ENCODE assay signal across 13 cellular contexts in genomic region chr2:111100087-111100764, GRCh38. TPM values are rescaled to one million over a fixed set of nuclear protein-coding genes. Genes with fewer than 3 reads are reported as not detected.
DNase-seq lines count a peak whose midpoint lies in the region; ATAC-seq, FAIRE-seq and TF ChIP-seq lines count a peak whose summit lies in the region.
"Had no signal": no experiment of that assay in that cellular context is flagged by ENCODE, and none has a peak within 500 bp of the region (broad histone marks: within the 10 kb centered on the region; RNA-seq: fewer than 3 reads in every experiment).

No MANE protein-coding gene starts in this region.

- TF ChIP-seq CTCF in GM12878 (IDR thresholded peaks at IDR 0.05 in 2 of 3, conservative IDR thresholded peaks at IDR 0.05 in 1 of 3; ENCODE audit: control insufficient read depth in 2 of 3, extremely low read depth in 1 of 3, insufficient read depth in 1 of 3, low read depth in 3 of 3, low read length in 3 of 3): no peak

- peak; percentile 26 for ATAC-seq in GM21360 (IDR thresholded peaks at IDR 0.05; ENCODE audit: unreplicated experiment)
- ATAC-seq in HG03196 (IDR thresholded peaks at IDR 0.05; ENCODE audit: unreplicated experiment): peak; percentile 22
- ATAC-seq in GM12878: peak; percentile 70
- ATAC-seq: Panc1 had no signal

- no TSS peak for BruUV-seq in GM12878 (replicated peaks; lab: Mats Ljungman, UMichigan)

- CTCF ChIA-PET in GM12878 (lab: Yijun Ruan, JAX): interaction anchor here (0.9 to 1.6 kb wide), 10 partner anchors 10 to 288 kb away, joined by 3 to 6 read pairs (median 4); no protein-coding TSS in a partner anchor

- no peak for FAIRE-seq in GM12878 (lab: Jason Lieb, UNC)

- SMC1A ChIA-PET in GM12878 (lab: Charles Lee; ENCODE audit: uncharacterized antibody, unreplicated experiment): interaction anchor here (0.9 to 2.1 kb wide), 9 partner anchors 10 to 288 kb away, joined by 3 to 9 read pairs (median 3); no protein-coding TSS in a partner anchor

- no peaks in the 10 kb centered on the region for H4K20me1 ChIP-seq in GM12878 (ENCODE audit: control insufficient read depth, insufficient read depth)

- POLR2A ChIA-PET in GM12878 (lab: Charles Lee): interaction anchor here (0.6 kb wide), 1 partner anchor 103 kb away, joined by 3 read pairs; no protein-coding TSS in a partner anchor

- no peaks in the 10 kb centered on the region for H3K9me3 ChIP-seq in GM12878 (replicated peaks; ENCODE audit: control insufficient read depth, insufficient read depth, low read length)
- H3K9me3 ChIP-seq: tibial nerve had no signal

- H3K9ac ChIP-seq in GM12878 (ENCODE audit: control insufficient read depth, insufficient read depth, low read length): no peak overlapping the region

- no peaks in the 10 kb centered on the region for H3K36me3 ChIP-seq in GM12878 (ENCODE audit: control insufficient read depth in 2 of 2, insufficient read depth in 2 of 2, low read length in 1 of 2)
- H3K36me3 ChIP-seq: tibial nerve had no signal

- no peak for TF ChIP-seq EP300 in GM12878 (IDR thresholded peaks at IDR 0.05; ENCODE audit: borderline replicate concordance in 1 of 2, control insufficient read depth in 1 of 2, low read depth in 2 of 2, low read length in 2 of 2)

- no peak overlapping the region for H2AFZ ChIP-seq in GM12878 (ENCODE audit: control insufficient read depth, low read depth, low read length)

- intact Hi-C loops in GM12878 (cut with micrococcal nuclease; ENCODE audit: unreplicated experiment): loop anchor here (5.0 kb wide), 1 partner anchor 228 kb away; no protein-coding TSS in a partner anchor

- in situ Hi-C loops in GM12878 (cut with MboI): no loop called here

- TF ChIP-seq RAD21 in GM12878 (IDR thresholded peaks at IDR 0.05; ENCODE audit: insufficient read depth, low read depth, low read length): no peak

- peaks cover 9% of the 10 kb centered on the region for H3K4me1 ChIP-seq in GM12878 (ENCODE audit: control insufficient read depth, insufficient read depth, low read length)
- H3K4me1 ChIP-seq: tibial nerve had no signal

- WGBS in GM12878 (ENCODE audit: insufficient coverage, insufficient replicate concordance, low lambda C conversion rate, missing lambda C conversion rate): 51% methylated on average over 5 of the region's 5 CpGs

- DNase-seq in DMS53 (lab: John Stamatoyannopoulos, UW): peak; percentile 34
- no peak for DNase-seq in DMS53 treated with DMSO at 0.1 percent for 48 hours (lab: John Stamatoyannopoulos, UW; ENCODE audit: unreplicated experiment)
- no peak for DNase-seq in GM12878 (ENCODE audit: low read depth, low spot score)
- DNase-seq in inferior parietal cortex (ENCODE audit: extremely low spot score): no peak
- DNase-seq in activated effector memory CD4-positive, alpha-beta T cell treated with Interleukin-2 at 50 U/mL for 16 hours: no peak
- no peak for DNase-seq in kidney glomerular epithelial cell (lab: John Stamatoyannopoulos, UW)
- DNase-seq: activated B cell treated with CpG ODN at 0.5 μM for 24 hours; H9; stimulated activated CD4-positive, alpha-beta T cell treated with anti-CD3 and anti-CD28 coated beads, Interleukin-4, amount 100 ng/mL, for 4 hours had no signal

- RAD21 ChIA-PET in GM12878 (lab: Charles Lee; ENCODE audit: unreplicated experiment): interaction anchor here (0.8 to 1.7 kb wide), 5 partner anchors 43 to 114 kb away, joined by 3 to 5 read pairs (median 3); no protein-coding TSS in a partner anchor

- H3K4me2 ChIP-seq in GM12878 (ENCODE audit: control insufficient read depth, insufficient read depth): no peak overlapping the region; the same call in 1 of the 2 replicates

- H3K27ac ChIP-seq in GM12878 (ENCODE audit: control insufficient read depth, insufficient read depth): no peak overlapping the region
- H3K27ac ChIP-seq: tibial nerve had no signal

- no peak for TF ChIP-seq POLR2A in GM12878 (IDR thresholded peaks at IDR 0.05; ENCODE audit: low read depth, low read length)

- H3K27me3 ChIP-seq in GM12878 (replicated peaks in 1 of 2; ENCODE audit: control insufficient read depth in 2 of 2, insufficient read depth in 2 of 2, low read length in 1 of 2): no peaks in the 10 kb centered on the region
- H3K27me3 ChIP-seq: tibial nerve had no signal

- no peak overlapping the region for H3K4me3 ChIP-seq in GM12878
- H3K4me3 ChIP-seq: tibial nerve had no signal

- H3K79me2 ChIP-seq in GM12878 (ENCODE audit: control insufficient read depth, insufficient read depth, low read length): no peaks in the 10 kb centered on the region

TF ChIP-seq in GM12878, 131 proteins besides CTCF, POLR2A, EP300 and RAD21:
- TF ChIP-seq LARP7 (IDR thresholded peaks at IDR 0.05): no peak
- TF ChIP-seq SMAD5 (IDR thresholded peaks at IDR 0.05; ENCODE audit: low read depth): no peak
- peak; percentile 10; the same call in 1 of the 2 replicates for TF ChIP-seq SPI1 (IDR thresholded peaks at IDR 0.05; ENCODE audit: borderline replicate concordance, insufficient read depth, low read depth, low read length)
- TF ChIP-seq ZZZ3 (IDR thresholded peaks at IDR 0.05; ENCODE audit: control insufficient read depth, insufficient read length, low read depth): no peak
- TF ChIP-seq NKRF (conservative IDR thresholded peaks at IDR 0.05): no peak
- TF ChIP-seq SMARCA5 (IDR thresholded peaks at IDR 0.05): peak; percentile 34; the same call in 1 of the 2 replicates

RNA-seq across cellular contexts. Expression of gene BCL2L11, which starts 20.5 kb away (rescaled TPM):
- 23.2 and 32.3 TPM in 2 replicates for total RNA-seq in GM12878 (2013; cell fraction: nucleolus; rRNA removed)
- total RNA-seq in GM12878 (2014; rRNA removed) (0.60 and 1.0 TPM in 2 replicates), GM12878 (2014; rRNA removed; fragmentation: Illumina TruSeq; extraction: Trizol) (0.88 and 1.2 TPM in 2 replicates), GM12878 (2021) (2.5 and 4.8 TPM in 2 replicates)
- polyA plus RNA-seq in GM12878 (2011; ENCODE audit: low read depth): 3.3 TPM
- polyA plus RNA-seq in GM12878 (2011; rRNA removed) (9.5 and 10.1 TPM in 2 replicates), GM12878 (2014; fragmentation: Illumina TruSeq; extraction: Trizol) (3.3 and 3.6 TPM in 2 replicates), GM12878 (2014; fragmentation: Nextera tagmentation; extraction: Ambion mirVana) (under 1 TPM; 0.29 to 0.64 TPM), GM12878 (2014; rRNA removed) (1.8 and 2.9 TPM in 2 replicates), GM12878 (2016; fragmentation: Nextera tagmentation; extraction: Ambion mirVana) (under 1 TPM; 0.63 to 0.90 TPM)
- 9.0 and 15.4 TPM in 2 replicates for polyA plus RNA-seq in GM12878 (2011; cell fraction: cytosol; rRNA removed)
- polyA plus RNA-seq in GM12878 (2011; cell fraction: nucleus; rRNA removed): 20.8 and 25.6 TPM in 2 replicates
- polyA plus RNA-seq in GM12878 (2012): 4.1 and 6.3 TPM in 2 replicates
- polyA minus RNA-seq in GM12878 (2011; rRNA and poly(A)+ RNA removed): 11.8 and 11.9 TPM in 2 replicates
- polyA minus RNA-seq in GM12878 (2011; cell fraction: cytosol; rRNA and poly(A)+ RNA removed): 7.2 and 16.8 TPM in 2 replicates
- polyA minus RNA-seq in GM12878 (2011; cell fraction: nucleus; rRNA and poly(A)+ RNA removed): 22.4 and 45.4 TPM in 2 replicates
